1 cellular context compared by ENCODE assay signal in genomic region chr18:3649135-3649558, GRCh38.
TF ChIP-seq lines count a peak whose summit lies in the region.

No MANE protein-coding gene starts in this region.

TF ChIP-seq in A549, 52 proteins besides CTCF, POLR2A, EP300 and RAD21:
- TF ChIP-seq MAX (IDR thresholded peaks at IDR 0.05) = peak; percentile 12; the same call in 1 of the 2 replicates
- TF ChIP-seq FOSB (CRISPR knock-in tag; IDR thresholded peaks at IDR 0.05) = no peak
- no peak for TF ChIP-seq NPAS2 (CRISPR knock-in tag; IDR thresholded peaks at IDR 0.05; ENCODE audit: borderline replicate concordance)
- TF ChIP-seq SMC3 (IDR thresholded peaks at IDR 0.05) = no peak
- no peak for TF ChIP-seq HOXA7 (CRISPR knock-in tag; IDR thresholded peaks at IDR 0.05)
- no peak for TF ChIP-seq CEBPB (IDR thresholded peaks at IDR 0.05)
- no peak for TF ChIP-seq ELK1 (IDR thresholded peaks at IDR 0.05; ENCODE audit: low read depth, low read length)
- TF ChIP-seq ZC3H11A (IDR thresholded peaks at IDR 0.05) = no peak
- no peak for TF ChIP-seq SREBF2 (IDR thresholded peaks at IDR 0.05)
- TF ChIP-seq HOXB13 (CRISPR knock-in tag; IDR thresholded peaks at IDR 0.05; ENCODE audit: low read depth) = peak; percentile 56; the same call in 1 of the 2 replicates
- no peak for TF ChIP-seq HDAC2 (IDR thresholded peaks at IDR 0.05)
- TF ChIP-seq ZNF302 (CRISPR knock-in tag; IDR thresholded peaks at IDR 0.05) = no peak; the same call in 1 of the 2 replicates
- no peak for TF ChIP-seq TFCP2L1 (CRISPR knock-in tag; IDR thresholded peaks at IDR 0.05)
- TF ChIP-seq HOXB5 (CRISPR knock-in tag; IDR thresholded peaks at IDR 0.05) = peak; percentile 29; the same call in 1 of the 2 replicates
- no peak for TF ChIP-seq CHD4 (IDR thresholded peaks at IDR 0.05; ENCODE audit: borderline replicate concordance)
- no peak for TF ChIP-seq JUN (IDR thresholded peaks at IDR 0.05)
- TF ChIP-seq RFX5 (IDR thresholded peaks at IDR 0.05) = no peak
- TF ChIP-seq FOXS1 (CRISPR knock-in tag; IDR thresholded peaks at IDR 0.05) = no peak
- no peak for TF ChIP-seq RNF2 (IDR thresholded peaks at IDR 0.05; ENCODE audit: borderline replicate concordance, low read depth)
- no peak for TF ChIP-seq MAZ (IDR thresholded peaks at IDR 0.05; ENCODE audit: borderline replicate concordance, low read depth, low read length)
- TF ChIP-seq E2F6 (IDR thresholded peaks at IDR 0.05; ENCODE audit: borderline replicate concordance, low read depth) = 0 out of 2 replicates have a peak, but pooled peaks have one; percentile 30
- no peak for TF ChIP-seq CBX8 (IDR thresholded peaks at IDR 0.05)
- no peak for TF ChIP-seq ZFP36 (IDR thresholded peaks at IDR 0.05; ENCODE audit: borderline replicate concordance, partially characterized antibody)
- TF ChIP-seq ATOH8 (CRISPR knock-in tag; IDR thresholded peaks at IDR 0.05; ENCODE audit: low read depth) = peak; percentile 80
- TF ChIP-seq RARB (CRISPR knock-in tag; IDR thresholded peaks at IDR 0.05) = no peak
- no peak for TF ChIP-seq MYC (IDR thresholded peaks at IDR 0.05; ENCODE audit: borderline replicate concordance, low read length)
- TF ChIP-seq JUNB (IDR thresholded peaks at IDR 0.05) = no peak
- TF ChIP-seq HES2 (IDR thresholded peaks at IDR 0.05) = no peak
- no peak for TF ChIP-seq RCOR1 (IDR thresholded peaks at IDR 0.05; ENCODE audit: low read depth, low read length)
- no peak for TF ChIP-seq TP53 (CRISPR knock-in tag; IDR thresholded peaks at IDR 0.05)
- TF ChIP-seq HEYL (CRISPR knock-in tag; IDR thresholded peaks at IDR 0.05) = no peak
- TF ChIP-seq KDM5A (IDR thresholded peaks at IDR 0.05) = no peak
- no peak for TF ChIP-seq ESRRA (IDR thresholded peaks at IDR 0.05; ENCODE audit: borderline replicate concordance, low read length)
- 0 out of 2 replicates have a peak, but pooled peaks have one; percentile 64 for TF ChIP-seq EHF (CRISPR knock-in tag; IDR thresholded peaks at IDR 0.05)
- no peak for TF ChIP-seq BHLHE40 (IDR thresholded peaks at IDR 0.05; ENCODE audit: low read depth, low read length)
- no peak for TF ChIP-seq ZSCAN20 (CRISPR knock-in tag; IDR thresholded peaks at IDR 0.05)
